In the genomic region with DNA sequence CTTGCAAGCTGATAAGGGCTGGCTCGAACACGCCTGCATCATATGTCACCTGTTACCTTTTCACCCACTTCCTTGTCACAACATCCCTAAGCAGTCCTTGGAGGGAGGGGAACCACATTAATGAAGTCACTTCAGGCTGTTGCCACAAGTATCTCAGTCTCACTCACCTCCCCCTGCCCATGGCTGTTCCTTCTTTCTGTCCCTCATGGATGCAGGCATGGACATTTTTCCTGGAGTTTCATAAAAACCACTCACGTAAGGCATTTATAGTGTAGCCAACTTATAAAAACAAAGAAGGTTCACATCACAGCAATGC, we compare ENCODE assay signal across 1 cellular context.
TF ChIP-seq lines count a peak whose summit lies in the region.

No MANE protein-coding gene starts in this region.

TF ChIP-seq in HepG2, 621 proteins besides CTCF, POLR2A, EP300 and RAD21:
- no peak for TF ChIP-seq ZNF205 (CRISPR knock-in tag; IDR thresholded peaks at IDR 0.05)
- no peak for TF ChIP-seq ZBTB4 (CRISPR knock-in tag; IDR thresholded peaks at IDR 0.05; ENCODE audit: borderline replicate concordance)
- no peak for TF ChIP-seq MAFF (IDR thresholded peaks at IDR 0.05; ENCODE audit: low read depth, low read length)
- TF ChIP-seq CBX1 (IDR thresholded peaks at IDR 0.05; ENCODE audit: low read depth) = no peak
- no peak for TF ChIP-seq FIP1L1 (IDR thresholded peaks at IDR 0.05; ENCODE audit: borderline replicate concordance, insufficient read depth, low read depth, low read length)
- TF ChIP-seq, protein P1, sequence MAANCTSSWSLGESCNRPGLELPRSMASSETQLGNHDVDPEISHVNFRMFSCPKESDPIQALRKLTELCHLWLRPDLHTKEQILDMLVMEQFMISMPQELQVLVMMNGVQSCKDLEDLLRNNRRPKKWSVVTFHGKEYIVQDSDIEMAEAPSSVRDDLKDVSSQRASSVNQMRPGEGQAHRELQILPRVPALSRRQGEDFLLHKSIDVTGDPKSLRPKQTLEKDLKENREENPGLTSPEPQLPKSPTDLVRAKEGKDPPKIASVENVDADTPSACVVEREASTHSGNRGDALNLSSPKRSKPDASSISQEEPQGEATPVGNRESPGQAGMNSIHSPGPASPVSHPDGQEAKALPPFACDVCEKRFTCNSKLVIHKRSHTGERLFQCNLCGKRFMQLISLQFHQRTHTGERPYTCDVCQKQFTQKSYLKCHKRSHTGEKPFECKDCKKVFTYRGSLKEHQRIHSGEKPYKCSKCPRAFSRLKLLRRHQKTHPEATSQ (CRISPR knock-in tag; IDR thresholded peaks at IDR 0.05; ENCODE audit: borderline replicate concordance) = no peak
- no peak for TF ChIP-seq GATA4 (IDR thresholded peaks at IDR 0.05; ENCODE audit: borderline replicate concordance, low read depth)
- TF ChIP-seq, protein P2, sequence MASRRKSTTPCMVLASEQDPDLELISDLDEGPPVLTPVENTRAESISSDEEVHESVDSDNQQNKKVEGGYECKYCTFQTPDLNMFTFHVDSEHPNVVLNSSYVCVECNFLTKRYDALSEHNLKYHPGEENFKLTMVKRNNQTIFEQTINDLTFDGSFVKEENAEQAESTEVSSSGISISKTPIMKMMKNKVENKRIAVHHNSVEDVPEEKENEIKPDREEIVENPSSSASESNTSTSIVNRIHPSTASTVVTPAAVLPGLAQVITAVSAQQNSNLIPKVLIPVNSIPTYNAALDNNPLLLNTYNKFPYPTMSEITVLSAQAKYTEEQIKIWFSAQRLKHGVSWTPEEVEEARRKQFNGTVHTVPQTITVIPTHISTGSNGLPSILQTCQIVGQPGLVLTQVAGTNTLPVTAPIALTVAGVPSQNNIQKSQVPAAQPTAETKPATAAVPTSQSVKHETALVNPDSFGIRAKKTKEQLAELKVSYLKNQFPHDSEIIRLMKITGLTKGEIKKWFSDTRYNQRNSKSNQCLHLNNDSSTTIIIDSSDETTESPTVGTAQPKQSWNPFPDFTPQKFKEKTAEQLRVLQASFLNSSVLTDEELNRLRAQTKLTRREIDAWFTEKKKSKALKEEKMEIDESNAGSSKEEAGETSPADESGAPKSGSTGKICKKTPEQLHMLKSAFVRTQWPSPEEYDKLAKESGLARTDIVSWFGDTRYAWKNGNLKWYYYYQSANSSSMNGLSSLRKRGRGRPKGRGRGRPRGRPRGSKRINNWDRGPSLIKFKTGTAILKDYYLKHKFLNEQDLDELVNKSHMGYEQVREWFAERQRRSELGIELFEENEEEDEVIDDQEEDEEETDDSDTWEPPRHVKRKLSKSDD (CRISPR knock-in tag; IDR thresholded peaks at IDR 0.05; ENCODE audit: low read depth) = no peak
- no peak for TF ChIP-seq RFX1 (IDR thresholded peaks at IDR 0.05)
- TF ChIP-seq MAZ (IDR thresholded peaks at IDR 0.05; ENCODE audit: borderline replicate concordance, low read depth, low read length) = no peak
- no peak for TF ChIP-seq MAZ (CRISPR knock-in tag; IDR thresholded peaks at IDR 0.05; ENCODE audit: low read depth)
- TF ChIP-seq FOSL2 (CRISPR knock-in tag; IDR thresholded peaks at IDR 0.05) = no peak
- no peak for TF ChIP-seq MAF1 (CRISPR knock-in tag; IDR thresholded peaks at IDR 0.05; ENCODE audit: borderline replicate concordance)
- no peak for TF ChIP-seq ZNF337 (CRISPR knock-in tag; IDR thresholded peaks at IDR 0.05; ENCODE audit: borderline replicate concordance, low read depth)
